ENCODE assay signal across 8 cellular contexts in the genomic region with DNA sequence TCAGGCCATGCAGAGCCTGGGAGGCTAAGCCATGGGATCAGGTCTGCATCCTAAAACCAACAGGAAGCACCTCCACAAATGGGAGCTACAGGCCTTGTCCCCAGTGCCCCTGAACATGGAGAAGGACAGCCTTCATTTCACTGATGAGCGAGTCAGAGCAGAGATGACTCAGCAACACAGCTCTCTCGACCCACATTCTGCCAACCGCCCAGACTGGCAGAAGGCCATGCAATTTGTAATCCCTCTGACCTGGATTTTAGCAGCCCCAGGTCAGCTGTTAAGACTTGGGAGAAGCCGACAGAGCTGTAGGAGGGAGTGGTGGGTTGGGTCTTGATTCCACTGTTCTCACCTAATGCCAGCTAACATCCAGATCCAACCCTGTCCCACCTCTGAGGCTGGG. TPM values are rescaled to one million over a fixed set of nuclear protein-coding genes. Genes with fewer than 3 reads are reported as not detected.
DNase-seq lines count a peak whose midpoint lies in the region; ATAC-seq and TF ChIP-seq lines count a peak whose summit lies in the region.

No MANE protein-coding gene starts in this region.

- H3K9me3 Mint-ChIP-seq in activated B cell treated with CpG ODN at 0.5 μM for 24 hours, result no peaks in the 10 kb centered on the region

- no peak for TF ChIP-seq POLR2A in sigmoid colon (IDR thresholded peaks at IDR 0.05)

- H3K4me3 ChIP-seq in GM06990 (replicated peaks; ENCODE audit: low read depth, low read length), result peak overlapping the region; percentile 11; the same call in 1 of the 2 replicates
- no peak overlapping the region for H3K4me3 ChIP-seq in LNCaP clone FGC (ENCODE audit: low read depth, low read length)
- no peak overlapping the region for H3K4me3 ChIP-seq in sigmoid colon

- ATAC-seq in activated B cell treated with CpG ODN at 0.5 μM for 24 hours (ENCODE audit: low read depth), result peak; percentile 56
- ATAC-seq in HG03520 (IDR thresholded peaks at IDR 0.05; ENCODE audit: unreplicated experiment), result no peak

- H3K27me3 Mint-ChIP-seq in activated B cell treated with CpG ODN at 0.5 μM for 24 hours, result no peaks in the 10 kb centered on the region

- H3K27me3 ChIP-seq in GM06990 (replicated peaks; ENCODE audit: control insufficient read depth, insufficient read depth, low read length), result no peaks in the 10 kb centered on the region
- no peaks in the 10 kb centered on the region for H3K27me3 ChIP-seq in sigmoid colon

- peaks cover 57% of the 10 kb centered on the region for H3K36me3 Mint-ChIP-seq in activated B cell treated with CpG ODN at 0.5 μM for 24 hours (ENCODE audit: low read depth)

- H3K4me1 ChIP-seq in sigmoid colon, result peaks cover 0 to 34% (median 16%) of the 10 kb centered on the region in 4 donors

- H3K27ac ChIP-seq in sigmoid colon, result peak overlapping the region in 1 of 4 donors; percentile 5

- TF ChIP-seq EP300 in sigmoid colon (IDR thresholded peaks at IDR 0.05), result no peak

- TF ChIP-seq CTCF in GM06990 (IDR thresholded peaks at IDR 0.05; ENCODE audit: insufficient read depth, low read length, poor library complexity, severe bottlenecking), result no peak
- TF ChIP-seq CTCF in LNCaP clone FGC (IDR thresholded peaks at IDR 0.05; ENCODE audit: control insufficient read depth, extremely low read depth, insufficient read depth), result no peak
- TF ChIP-seq CTCF in activated B cell treated with CpG ODN at 0.5 μM for 24 hours (IDR thresholded peaks at IDR 0.05), result no peak
- TF ChIP-seq CTCF in sigmoid colon (IDR thresholded peaks at IDR 0.05), result no peak

- peaks cover 89% of the 10 kb centered on the region for H3K4me1 Mint-ChIP-seq in activated B cell treated with CpG ODN at 0.5 μM for 24 hours

- CTCF ChIA-PET in activated B cell treated with CpG ODN at 0.5 μM for 24 hours (lab: Charles Lee), result interaction anchor here (0.8 to 1.6 kb wide), 3 partner anchors 10 to 12 kb away, joined by 3 to 5 read pairs (median 4); no protein-coding TSS in a partner anchor

- 5 to 24% methylated on average over 4 of the region's 4 CpGs for WGBS in sigmoid colon, 2 donors

- H3K36me3 ChIP-seq in GM06990 (ENCODE audit: control insufficient read depth, insufficient read depth, low read length) (peaks cover 6% of the 10 kb centered on the region), sigmoid colon (no peaks in the 10 kb centered on the region)

- DNase-seq in AG08396 (ENCODE audit: low spot score), result peak; percentile 83
- no peak for DNase-seq in GM06990 (ENCODE audit: extremely low read depth, insufficient read length)
- DNase-seq in LNCaP clone FGC (ENCODE audit: low read depth), result peak; percentile 85
- no peak for DNase-seq in activated B cell treated with CpG ODN at 0.5 μM for 24 hours
- DNase-seq in fibroblast of the conjunctiva (ENCODE audit: low read depth), result peak; percentile 78
- DNase-seq in sigmoid colon, result peak; percentile 80
- no peak for DNase-seq in middle frontal gyrus (ENCODE audit: extremely low spot score, low spot score)

- peak overlapping the region; percentile 19 for H3K4me3 Mint-ChIP-seq in activated B cell treated with CpG ODN at 0.5 μM for 24 hours

- POLR2A ChIA-PET in activated B cell treated with CpG ODN at 0.5 μM for 24 hours (lab: Charles Lee), result interaction anchor here (1.2 to 22.9 kb wide), 7 partner anchors 8 to 32 kb away, joined by 3 to 651 read pairs (median 6); partner anchors contain the start of gene VOPP1

- peak overlapping the region; percentile 77 for H3K27ac Mint-ChIP-seq in activated B cell treated with CpG ODN at 0.5 μM for 24 hours

- H3K9me3 ChIP-seq in sigmoid colon, result no peaks in the 10 kb centered on the region

- intact Hi-C loops in activated B cell treated with CpG ODN at 0.5 μM for 24 hours (cut with micrococcal nuclease) (loop anchor here (1.0 kb wide), 2 partner anchors 8 to 12 kb away; no protein-coding TSS in a partner anchor), sigmoid colon (cut with DNase I) (no loop called here)

RNA-seq across cellular contexts. Expression of gene VOPP1, which starts 25.5 kb away (rescaled TPM):
- total RNA-seq in activated B cell treated with CpG ODN at 0.5 μM for 24 hours, result 403 and 438 TPM in 2 replicates
- total RNA-seq in sigmoid colon, result 10 to 100 TPM; 22.2 to 26.4 (median 24.3) TPM
- polyA plus RNA-seq in sigmoid colon, result 10 to 100 TPM; 57.8 to 59.5 (median 59.5) TPM

Comparison
In these comparisons a context has a peak if more than half of its experiments do, and no peak if none do; other contexts are left out.
1. DNase-seq: peak in AG08396 (single experiment), LNCaP clone FGC (single experiment), fibroblast of the conjunctiva (single experiment) and sigmoid colon (single experiment); none in GM06990 (single experiment), activated B cell treated with CpG ODN at 0.5 μM for 24 hours (single experiment) and middle frontal gyrus (single experiment).
2. RNA of gene VOPP1, which starts 25.5 kb away (total RNA-seq): 403 to 438 TPM in activated B cell treated with CpG ODN at 0.5 μM for 24 hours; 22.2 to 26.4 TPM in sigmoid colon; every median in the first group is over 10 times any median in the second.